ENCODE assay signal across 30 cellular contexts in genomic region chr16:48507346-48507745, GRCh38.
"Had no signal": no experiment of that assay in that cellular context is flagged by ENCODE, and none has a peak within 500 bp of the region (broad histone marks: within the 10 kb centered on the region; RNA-seq: fewer than 3 reads in every experiment).

No MANE protein-coding gene starts in this region.

- H3K9me3 Mint-ChIP-seq: activated B cell treated with CpG ODN at 0.5 μM for 24 hours; activated CD4-positive, alpha-beta memory T cell treated with anti-CD3 and anti-CD28 coated beads for 36 hours; activated naive CD4-positive, alpha-beta T cell treated with anti-CD3 and anti-CD28 coated beads for 36 hours; activated naive CD4-positive, alpha-beta T cell treated with anti-CD3 and anti-CD28 coated beads, Interleukin-2, amount 50 U/mL, for 72 hours; activated T-cell treated with anti-CD3 and anti-CD28 coated beads, Interleukin-2, amount 50 U/mL, for 4 hours; activated T-helper 1 cell treated with anti-CD3 and anti-CD28 coated beads, Interleukin-12 subunit alpha, Interleukin-12 subunit beta, Interleukin-2, Interleukin-4 antibody, amounts not matched to agents 30 ng/mL and 10 ng/mL and 1 ng/mL, durations not matched to agents 14 hours and 24 hours and 36 hours had no signal

- H3K27ac Mint-ChIP-seq: activated B cell treated with CpG ODN at 0.5 μM for 24 hours; activated CD4-positive, alpha-beta memory T cell treated with anti-CD3 and anti-CD28 coated beads for 36 hours; activated naive CD4-positive, alpha-beta T cell treated with anti-CD3 and anti-CD28 coated beads for 36 hours; activated T-helper 1 cell treated with anti-CD3 and anti-CD28 coated beads, Interleukin-12 subunit alpha, Interleukin-12 subunit beta, Interleukin-2, Interleukin-4 antibody, amounts not matched to agents 30 ng/mL and 10 ng/mL and 1 ng/mL, durations not matched to agents 14 hours and 24 hours and 36 hours; T-cell had no signal

- H3K36me3 Mint-ChIP-seq: activated CD4-positive, alpha-beta memory T cell treated with anti-CD3 and anti-CD28 coated beads for 36 hours; activated naive CD4-positive, alpha-beta T cell treated with anti-CD3 and anti-CD28 coated beads, Interleukin-2, amount 50 U/mL, for 72 hours; T-cell had no signal

- H3K4me3 Mint-ChIP-seq: activated B cell treated with CpG ODN at 0.5 μM for 24 hours; activated CD4-positive, alpha-beta memory T cell treated with anti-CD3 and anti-CD28 coated beads for 36 hours; activated naive CD4-positive, alpha-beta T cell treated with anti-CD3 and anti-CD28 coated beads for 36 hours; activated T-cell treated with anti-CD3 and anti-CD28 coated beads, Interleukin-2, amount 50 U/mL, for 4 hours; activated T-helper 1 cell treated with anti-CD3 and anti-CD28 coated beads, Interleukin-12 subunit alpha, Interleukin-12 subunit beta, Interleukin-2, Interleukin-4 antibody, amounts not matched to agents 30 ng/mL and 10 ng/mL and 1 ng/mL, durations not matched to agents 14 hours and 24 hours and 36 hours; T-cell had no signal

- H3K4me3 ChIP-seq: adrenal gland, body of pancreas, breast epithelium, K562 had no signal

- ATAC-seq: activated naive CD4-positive, alpha-beta T cell treated with anti-CD3 and anti-CD28 coated beads, Interleukin-2, amount 50 U/mL, for 72 hours; activated T-cell treated with anti-CD3 and anti-CD28 coated beads, Interleukin-2, amount 50 U/mL, for 4 hours; body of pancreas; K562; Panc1; SK-N-SH treated with all-trans-retinoic acid at 6 μM for 48 hours; T-cell had no signal

- H3K4me1 Mint-ChIP-seq: activated B cell treated with CpG ODN at 0.5 μM for 24 hours, T-cell had no signal

- DNase-seq: activated B cell treated with CpG ODN at 0.5 μM for 24 hours; activated CD4-positive, alpha-beta memory T cell treated with anti-CD3 and anti-CD28 coated beads for 36 hours; activated CD4-positive, alpha-beta T cell treated with anti-CD3 and anti-CD28 coated beads for 4 hours; activated CD4-positive, alpha-beta T cell treated with anti-CD3 and anti-CD28 coated beads, Interleukin-2, amount 50 U/mL, for 1 hour; activated CD4-positive, CD25-positive, alpha-beta regulatory T cell treated with anti-CD3 and anti-CD28 coated beads, Interleukin-2, amount 50 U/mL, for 72 hours; activated CD8-positive, alpha-beta memory T cell treated with anti-CD3 and anti-CD28 coated beads, Interleukin-2, amount 50 U/mL, for 4 hours; activated gamma-delta T cell treated with Interleukin-2 at 50 U/mL for 16 hours; activated naive CD4-positive, alpha-beta T cell treated with anti-CD3 and anti-CD28 coated beads for 36 hours; activated T-cell treated with anti-CD3 and anti-CD28 coated beads for 4 hours; activated T-cell treated with anti-CD3 and anti-CD28 coated beads, Interleukin-2, amount 50 U/mL, for 4 hours; body of pancreas; caudate nucleus; NCI-H1092 treated with DMSO at 0.1 percent for 48 hours; NCI-H1417 treated with DMSO at 0.1 percent for 48 hours; NCI-H1694; NCI-H2029; NCI-H345; NCI-H524 treated with DMSO at 0.1 percent for 48 hours; RPMI8226; SHP77 treated with DMSO at 0.1 percent for 48 hours; T-helper 2 cell; T-helper 9 cell had no signal
